ENCODE assay signal across 9 cellular contexts in genomic region chr1:8763888-8764287, GRCh38. TPM values are rescaled to one million over a fixed set of nuclear protein-coding genes. Genes with fewer than 3 reads are reported as not detected.
DNase-seq lines count a peak whose midpoint lies in the region; ATAC-seq and TF ChIP-seq lines count a peak whose summit lies in the region.
"Had no signal": no experiment of that assay in that cellular context is flagged by ENCODE, and none has a peak within 500 bp of the region (broad histone marks: within the 10 kb centered on the region; RNA-seq: fewer than 3 reads in every experiment).

No MANE protein-coding gene starts in this region.

- POLR2A ChIA-PET in OCI-LY7 (lab: Charles Lee), result interaction anchor here (0.6 to 0.7 kb wide), 3 partner anchors 11 to 104 kb away, joined by 3 to 5 read pairs (median 5); no protein-coding TSS in a partner anchor

- H3K4me3 Mint-ChIP-seq in effector memory CD8-positive, alpha-beta T cell, result no peak overlapping the region

- H3K4me2 ChIP-seq in OCI-LY7 (ENCODE audit: low read length), result peak overlapping the region; percentile 54

- DNase-seq in GM10266 (ENCODE audit: extremely low spot score), result peak; percentile 40
- peak; percentile 48 for DNase-seq in OCI-LY7 (ENCODE audit: low spot score)
- DNase-seq in islet precursor cell, result peak; percentile 87
- no peak for DNase-seq in effector memory CD8-positive, alpha-beta T cell
- DNase-seq in upper lobe of right lung, result no peak
- DNase-seq in SIG-M5 treated with dmso at 0.1 percent for 504 hours (lab: John Stamatoyannopoulos, UW; ENCODE audit: unreplicated experiment), result no peak
- DNase-seq: NCI-H1105 treated with DMSO at 0.1 percent for 48 hours had no signal

- H3K27ac ChIP-seq in OCI-LY7 (ENCODE audit: low read depth, low read length, poor library complexity, severe bottlenecking) (peak overlapping the region; percentile 29), upper lobe of right lung (no peak overlapping the region)

- no peak overlapping the region for H3K27ac Mint-ChIP-seq in effector memory CD8-positive, alpha-beta T cell

- peak; percentile 22 for TF ChIP-seq CTCF in GM10266 (IDR thresholded peaks at IDR 0.05; ENCODE audit: control insufficient read depth, insufficient read depth, low read depth, missing control alignments)
- TF ChIP-seq CTCF in OCI-LY7 (conservative IDR thresholded peaks at IDR 0.05; ENCODE audit: low read length), result peak; percentile 57
- no peak for TF ChIP-seq CTCF in upper lobe of right lung (IDR thresholded peaks at IDR 0.05)

- H3K4me3 ChIP-seq in OCI-LY7 (ENCODE audit: low read depth, low read length, poor library complexity, severe bottlenecking) (peak overlapping the region; percentile 20), upper lobe of right lung (no peak overlapping the region)

- H3K9me2 ChIP-seq in OCI-LY7 (ENCODE audit: insufficient read depth, low read length), result no peaks in the 10 kb centered on the region

- H3K79me2 ChIP-seq in OCI-LY7 (ENCODE audit: insufficient read depth, low read depth, low read length), result peaks cover 15% of the 10 kb centered on the region; the same call in 1 of the 2 replicates

- H3K27me3 Mint-ChIP-seq in effector memory CD8-positive, alpha-beta T cell, result no peaks in the 10 kb centered on the region

- peaks cover 3% of the 10 kb centered on the region for H3K36me3 Mint-ChIP-seq in effector memory CD8-positive, alpha-beta T cell (ENCODE audit: insufficient read depth)

- no peaks in the 10 kb centered on the region for H4K20me1 ChIP-seq in OCI-LY7 (ENCODE audit: insufficient read depth, low read length)

- no TSS peak for BruUV-seq in OCI-LY7 (replicated peaks; lab: Mats Ljungman, UMichigan)

- no peaks in the 10 kb centered on the region for H3K9me3 Mint-ChIP-seq in effector memory CD8-positive, alpha-beta T cell

- ATAC-seq in GM21529 (IDR thresholded peaks at IDR 0.05; ENCODE audit: unreplicated experiment) (peak; percentile 64), upper lobe of right lung (no peak), GM21576 (IDR thresholded peaks at IDR 0.05; ENCODE audit: unreplicated experiment) (no peak)
- ATAC-seq in effector memory CD8-positive, alpha-beta T cell (replicated peaks), result no peak

- H3K9me3 ChIP-seq in OCI-LY7 (ENCODE audit: low read length), result no peaks in the 10 kb centered on the region
- H3K9me3 ChIP-seq in upper lobe of right lung, result no peaks in the 10 kb centered on the region

- H3K4me1 ChIP-seq in OCI-LY7 (ENCODE audit: insufficient read depth, low read length, poor library complexity, severe bottlenecking), result peaks cover 28% of the 10 kb centered on the region
- H3K4me1 ChIP-seq in upper lobe of right lung, result no peaks in the 10 kb centered on the region

- intact Hi-C loops in OCI-LY7 (cut with micrococcal nuclease; ENCODE audit: unreplicated experiment), result no loop called here
- intact Hi-C loops in upper lobe of right lung (cut with DNase I), result no loop called here

- H3K36me3 ChIP-seq in OCI-LY7 (ENCODE audit: insufficient read depth, low read length), result peaks cover 17% of the 10 kb centered on the region; the same call in 1 of the 2 replicates
- H3K36me3 ChIP-seq in upper lobe of right lung, result no peaks in the 10 kb centered on the region

- no peaks in the 10 kb centered on the region for H3K27me3 ChIP-seq in upper lobe of right lung

- CTCF ChIA-PET in OCI-LY7 (lab: Charles Lee; ENCODE audit: unreplicated experiment), result no interaction called here

- no peak overlapping the region; the same call in 1 of the 2 replicates for H2AFZ ChIP-seq in OCI-LY7 (ENCODE audit: low read length)

- H3K4me1 Mint-ChIP-seq in effector memory CD8-positive, alpha-beta T cell (ENCODE audit: low read depth in 2 of 2), result peaks cover 4 to 10% of the 10 kb centered on the region in 2 donors

RNA-seq across cellular contexts. Expression of gene RERE, which starts 53.6 kb away (rescaled TPM):
- total RNA-seq in OCI-LY7 (2014; rRNA removed; shearing (Covaris generic)), result 73.1 and 81.5 TPM in 2 replicates
- total RNA-seq in OCI-LY7 (2022) (183 and 211 TPM in 2 replicates), upper lobe of right lung (99.6 TPM)

Comparison
In these comparisons a context has a peak if more than half of its experiments do, and no peak if none do; other contexts are left out.
1. DNase-seq: peak in GM10266 (single experiment), OCI-LY7 (single experiment) and islet precursor cell (single experiment); none in effector memory CD8-positive, alpha-beta T cell (0 of 3), upper lobe of right lung (single experiment) and SIG-M5 treated with dmso at 0.1 percent for 504 hours (single experiment).